In the genomic region with DNA sequence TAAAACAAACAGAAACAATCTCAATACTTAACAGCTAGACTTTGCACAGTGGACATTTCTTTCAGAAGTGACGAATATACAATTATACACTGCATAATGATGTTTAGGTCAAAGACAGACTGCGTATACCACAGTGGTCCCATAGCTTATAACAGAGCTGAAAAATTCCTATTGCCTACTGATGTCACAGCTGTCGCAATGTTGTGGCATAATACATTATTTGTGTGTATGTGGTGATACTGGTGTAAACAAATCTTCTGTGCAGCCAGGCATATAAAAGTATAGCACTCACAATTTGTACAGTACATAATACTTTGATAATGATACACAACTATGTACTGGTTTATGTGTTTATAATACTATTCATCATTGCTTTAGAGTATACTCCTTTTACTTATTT, we compare ENCODE assay signal across 8 cellular contexts.
"Had no signal": no experiment of that assay in that cellular context is flagged by ENCODE, and none has a peak within 500 bp of the region (broad histone marks: within the 10 kb centered on the region; RNA-seq: fewer than 3 reads in every experiment).

No MANE protein-coding gene starts in this region.

- H3K27ac ChIP-seq: GM23248 had no signal

- H3K9ac ChIP-seq: GM23248 had no signal

- H2AFZ ChIP-seq: GM23248, GM23338 had no signal

- H3K4me1 Mint-ChIP-seq: GM23338, H9 had no signal

- DNase-seq: GM23248, GOT3, H7, H9, HFFc6 had no signal

- H3K4me2 ChIP-seq: GM23338 had no signal

- H3K4me3 Mint-ChIP-seq: GM23338, H9, HFFc6 had no signal

- H3K36me3 ChIP-seq: HAP-1 had no signal

- H3K4me3 ChIP-seq: GM23248, GM23338, HAP-1 had no signal

- H3K4me1 ChIP-seq: HAP-1 had no signal

- H3K9me3 Mint-ChIP-seq: HFFc6 had no signal

- H3K27ac Mint-ChIP-seq: GM23338, H9, HFFc6 had no signal

- H3K9me3 ChIP-seq: HAP-1 had no signal

- ATAC-seq: GM23338, HCT116 had no signal
